In the genomic region with DNA sequence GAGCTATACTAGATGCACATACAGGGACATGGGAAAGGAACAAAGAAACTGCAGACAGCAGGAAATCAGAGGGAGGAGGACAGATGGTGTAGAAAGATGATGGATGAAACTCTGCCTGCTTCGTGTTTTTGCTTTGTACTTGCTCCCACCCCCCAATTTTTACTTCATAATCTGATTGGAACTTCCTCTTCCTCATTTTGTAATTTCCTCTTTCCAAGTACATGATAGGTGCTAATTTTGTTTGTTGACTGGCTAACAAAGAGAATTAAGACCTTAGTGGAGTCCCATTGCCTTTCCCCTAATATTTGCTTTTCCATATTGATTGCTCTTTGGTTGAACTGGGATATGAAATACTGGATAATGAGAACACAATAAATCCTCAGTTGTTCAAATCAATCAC, we compare ENCODE assay signal across 18 cellular contexts.
DNase-seq lines count a peak whose midpoint lies in the region; ATAC-seq and TF ChIP-seq lines count a peak whose summit lies in the region.
"Had no signal": no experiment of that assay in that cellular context is flagged by ENCODE, and none has a peak within 500 bp of the region (broad histone marks: within the 10 kb centered on the region; RNA-seq: fewer than 3 reads in every experiment).

No MANE protein-coding gene starts in this region.

- in situ Hi-C loops in GM13977 (cut with MboI; ENCODE audit: low pct_unique_long_range_greater_than_20kb, low sequenced_read_pairs, unreplicated experiment): no loop called here

- POLR2A ChIA-PET in OCI-LY7 (lab: Charles Lee): interaction anchor here (0.7 to 2.1 kb wide), 3 partner anchors 10 to 79 kb away, joined by 3 to 6 read pairs (median 5); no protein-coding TSS in a partner anchor

- no TSS peak for BruUV-seq in OCI-LY7 (replicated peaks; lab: Mats Ljungman, UMichigan)

- H3K79me2 ChIP-seq in OCI-LY7 (ENCODE audit: insufficient read depth, low read depth, low read length): no peaks in the 10 kb centered on the region
- H3K79me2 ChIP-seq in hepatocyte: no peaks in the 10 kb centered on the region

- DNase-seq in NCI-H82 (lab: John Stamatoyannopoulos, UW) (peak; percentile 7), NCI-H82 treated with DMSO at 0.1 percent for 48 hours (lab: John Stamatoyannopoulos, UW; ENCODE audit: unreplicated experiment) (no peak), OCI-LY7 (ENCODE audit: low spot score) (peak; percentile 38), hepatocyte (ENCODE audit: low spot score) (no peak), upper lobe of left lung (no peak), NCI-H2029 treated with DMSO at 0.1 percent for 48 hours (lab: John Stamatoyannopoulos, UW) (no peak), GM13977 (ENCODE audit: low spot score) (no peak)
- DNase-seq: 8988T; adrenal gland; central memory CD4-positive, alpha-beta T cell; effector memory CD8-positive, alpha-beta T cell; kidney; NCI-H1417 treated with DMSO at 0.1 percent for 48 hours; stimulated activated CD4-positive, alpha-beta T cell treated with anti-CD3 and anti-CD28 coated beads, Interleukin-4, amount 100 ng/mL, for 4 hours; SW 1271 had no signal

- ATAC-seq in upper lobe of left lung (ENCODE audit: low FRiP score in 2 of 2) (peak in 1 of 2 donors; percentile 48), GM19467 (IDR thresholded peaks at IDR 0.05; ENCODE audit: unreplicated experiment) (no peak)
- ATAC-seq: effector memory CD8-positive, alpha-beta T cell had no signal

- TF ChIP-seq CTCF in OCI-LY7 (conservative IDR thresholded peaks at IDR 0.05; ENCODE audit: low read length) (no peak), hepatocyte (IDR thresholded peaks at IDR 0.05; ENCODE audit: poor library complexity) (no peak), upper lobe of left lung (IDR thresholded peaks at IDR 0.05) (no peak), GM13977 (IDR thresholded peaks at IDR 0.05; ENCODE audit: extremely low read depth, insufficient read depth, missing control alignments) (no peak)

- CTCF ChIA-PET in OCI-LY7 (lab: Charles Lee; ENCODE audit: unreplicated experiment): no interaction called here

- H3K4me2 ChIP-seq in OCI-LY7 (ENCODE audit: low read length) (peak overlapping the region; percentile 38), hepatocyte (no peak overlapping the region)

- H3K4me3 ChIP-seq in OCI-LY7 (ENCODE audit: low read depth, low read length, poor library complexity, severe bottlenecking) (no peak overlapping the region), hepatocyte (no peak overlapping the region), upper lobe of left lung (no peak overlapping the region)
- H3K4me3 ChIP-seq: adrenal gland, skin epidermis had no signal

- no peaks in the 10 kb centered on the region for H3K9me2 ChIP-seq in OCI-LY7 (ENCODE audit: insufficient read depth, low read length)
- H3K9me2 ChIP-seq in hepatocyte (replicated peaks; ENCODE audit: insufficient read depth): no peaks in the 10 kb centered on the region

- WGBS in hepatocyte (ENCODE audit: low lambda C conversion rate, missing lambda C conversion rate): 92% methylated on average over 1 of the region's 1 CpG
- WGBS in upper lobe of left lung, 2 donors: 28 to 43% methylated on average over 1 of the region's 1 CpG

- H3K27me3 ChIP-seq in hepatocyte: no peaks in the 10 kb centered on the region
- H3K27me3 ChIP-seq in upper lobe of left lung: no peaks in the 10 kb centered on the region
- H3K27me3 ChIP-seq: adrenal gland had no signal

- TF ChIP-seq EP300 in upper lobe of left lung (IDR thresholded peaks at IDR 0.05): no peak

- TF ChIP-seq POLR2A in upper lobe of left lung (IDR thresholded peaks at IDR 0.05): no peak

- intact Hi-C loops in OCI-LY7 (cut with micrococcal nuclease; ENCODE audit: unreplicated experiment): no loop called here

- H3K36me3 ChIP-seq in OCI-LY7 (ENCODE audit: insufficient read depth, low read length): no peaks in the 10 kb centered on the region
- H3K36me3 ChIP-seq in hepatocyte (replicated peaks; ENCODE audit: insufficient read depth, low read depth): no peaks in the 10 kb centered on the region
- no peaks in the 10 kb centered on the region for H3K36me3 ChIP-seq in upper lobe of left lung
- H3K36me3 ChIP-seq: adrenal gland had no signal

- H3K9me3 ChIP-seq in OCI-LY7 (ENCODE audit: low read length) (no peaks in the 10 kb centered on the region), hepatocyte (ENCODE audit: low read depth) (no peaks in the 10 kb centered on the region), upper lobe of left lung (no peaks in the 10 kb centered on the region)
- H3K9me3 ChIP-seq: adrenal gland had no signal

- H3K4me1 ChIP-seq in OCI-LY7 (ENCODE audit: insufficient read depth, low read length, poor library complexity, severe bottlenecking): peaks cover 68% of the 10 kb centered on the region
- peaks cover 29% of the 10 kb centered on the region for H3K4me1 ChIP-seq in hepatocyte (ENCODE audit: insufficient read depth)
- H3K4me1 ChIP-seq in upper lobe of left lung: peaks cover 0 to 12% (median 8%) of the 10 kb centered on the region in 4 donors

- H3K27ac ChIP-seq in OCI-LY7 (ENCODE audit: low read depth, low read length, poor library complexity, severe bottlenecking) (no peak overlapping the region), hepatocyte (peak overlapping the region; percentile 41), upper lobe of left lung (peak overlapping the region; percentile 37 to 71 (median 60))
- H3K27ac ChIP-seq: adrenal gland, C4-2B had no signal

- no peaks in the 10 kb centered on the region for H4K20me1 ChIP-seq in OCI-LY7 (ENCODE audit: insufficient read depth, low read length)
- H4K20me1 ChIP-seq in hepatocyte (ENCODE audit: insufficient read depth, poor library complexity, severe bottlenecking): no peaks in the 10 kb centered on the region

- peak overlapping the region; percentile 55; the same call in 1 of the 2 replicates for H2AFZ ChIP-seq in OCI-LY7 (ENCODE audit: low read length)
- H2AFZ ChIP-seq in hepatocyte: no peak overlapping the region

Comparison
In these comparisons a context has a peak if more than half of its experiments do, and no peak if none do; other contexts are left out.
1. DNase-seq: peak in NCI-H82 (single experiment) and OCI-LY7 (single experiment); none in NCI-H82 treated with DMSO at 0.1 percent for 48 hours (single experiment), hepatocyte (single experiment), upper lobe of left lung (0 of 2), NCI-H2029 treated with DMSO at 0.1 percent for 48 hours (single experiment) and GM13977 (single experiment).